8 cellular contexts compared by ENCODE assay signal in genomic region chr2:144515694-144516416, GRCh38. TPM values are rescaled to one million over a fixed set of nuclear protein-coding genes. Genes with fewer than 3 reads are reported as not detected.
DNase-seq lines count a peak whose midpoint lies in the region; ATAC-seq and TF ChIP-seq lines count a peak whose summit lies in the region.

No MANE protein-coding gene starts in this region.

- H3K4me1 Mint-ChIP-seq in naive B cell = peaks cover 55 to 69% (median 56%) of the 10 kb centered on the region in 3 donors

- peak; percentile 32 for DNase-seq in A172 (ENCODE audit: low spot score)
- peak; percentile 62 for DNase-seq in HCEC 1CT
- no peak for DNase-seq in WERI-Rb-1
- no peak for DNase-seq in epithelial cell of proximal tubule (ENCODE audit: low read depth)
- peak; percentile 33 for DNase-seq in naive B cell
- no peak for DNase-seq in vagina (ENCODE audit: extremely low spot score in 2 of 2)
- DNase-seq in left lobe of liver (ENCODE audit: low spot score) = no peak
- no peak for DNase-seq in NCI-H128 (lab: John Stamatoyannopoulos, UW; ENCODE audit: unreplicated experiment)

- H3K36me3 ChIP-seq in WERI-Rb-1 (no peaks in the 10 kb centered on the region), vagina (no peaks in the 10 kb centered on the region)

- peaks cover 19 to 27% of the 10 kb centered on the region in 2 donors for H3K36me3 Mint-ChIP-seq in naive B cell

- H3K27me3 Mint-ChIP-seq in naive B cell = no peaks in the 10 kb centered on the region

- peak overlapping the region in 5 of 6 donors; percentile 62 to 98 (median 89) for H3K27ac Mint-ChIP-seq in naive B cell

- H3K27me3 ChIP-seq in WERI-Rb-1 (ENCODE audit: insufficient read depth, low read depth, severe bottlenecking) (no peaks in the 10 kb centered on the region), vagina (no peaks in the 10 kb centered on the region)

- H3K4me3 Mint-ChIP-seq in naive B cell = peak overlapping the region in 7 of 8 donors; percentile 88 to 97 (median 94)

- no peaks in the 10 kb centered on the region for H3K9me3 Mint-ChIP-seq in naive B cell

- TF ChIP-seq CTCF in WERI-Rb-1 (IDR thresholded peaks at IDR 0.05; ENCODE audit: low read depth, low read length) (no peak), epithelial cell of proximal tubule (conservative IDR thresholded peaks at IDR 0.05; ENCODE audit: low read depth, low read length) (no peak), vagina (IDR thresholded peaks at IDR 0.05) (no peak)

- ATAC-seq in naive B cell (ENCODE audit: low read depth in 2 of 2) (peak; percentile 4 to 5), left lobe of liver (no peak)

- H3K27ac ChIP-seq in WERI-Rb-1 (no peak overlapping the region; the same call in 1 of the 2 replicates), vagina (peak overlapping the region; percentile 99)

- H3K9me3 ChIP-seq in WERI-Rb-1 (ENCODE audit: severe bottlenecking) = no peaks in the 10 kb centered on the region
- no peaks in the 10 kb centered on the region for H3K9me3 ChIP-seq in vagina

- peaks cover 7% of the 10 kb centered on the region for H3K4me1 ChIP-seq in vagina

- intact Hi-C loops in vagina (cut with DNase I) = loop anchor here (1.0 to 5.0 kb wide), 7 partner anchors 64 to 1236 kb away; a partner anchor contains a TSS

- H3K4me3 ChIP-seq in WERI-Rb-1 (ENCODE audit: low read depth, low read length) = peak overlapping the region; percentile 93
- peak overlapping the region; percentile 68 for H3K4me3 ChIP-seq in epithelial cell of proximal tubule (ENCODE audit: low read depth, low read length)
- peak overlapping the region; percentile 70 to 84 for H3K4me3 ChIP-seq in vagina

- no peak for TF ChIP-seq POLR2A in vagina (IDR thresholded peaks at IDR 0.05)

RNA-seq across cellular contexts. Expression of gene ZEB2, which starts 4.1 kb away (rescaled TPM):
- 20.2 and 35.0 TPM in 2 replicates for total RNA-seq in A172 (2014; rRNA removed; shearing (Covaris generic))
- total RNA-seq in epithelial cell of proximal tubule (4.1 and 6.3 TPM in 2 replicates), vagina (63.6 TPM), left lobe of liver (19.3 TPM)
- 10 to 100 TPM; 62.2 to 96.5 (median 73.1) TPM for polyA plus RNA-seq in naive B cell (ENCODE audit: low read depth in 6 of 6)

Comparison
In these comparisons a context has a peak if more than half of its experiments do, and no peak if none do; other contexts are left out.
1. DNase-seq: peak in A172 (single experiment), HCEC 1CT (single experiment) and naive B cell (single experiment); none in WERI-Rb-1 (single experiment), epithelial cell of proximal tubule (single experiment), vagina (0 of 2), left lobe of liver (single experiment) and NCI-H128 (single experiment).
2. Peak in every context shown above with its lines, with median percentiles within 50 percentile points of each other: H3K4me3 ChIP-seq.